In genomic region chr20:53421343-53421742, GRCh38 we compare ENCODE assay signal across 34 cellular contexts.
"Had no signal": no experiment of that assay in that cellular context is flagged by ENCODE, and none has a peak within 500 bp of the region (broad histone marks: within the 10 kb centered on the region; RNA-seq: fewer than 3 reads in every experiment).

No MANE protein-coding gene starts in this region.

- H3K27me3 ChIP-seq: MG63 had no signal

- H3K27ac ChIP-seq: KMS-11 had no signal

- DNase-seq: Karpas-422, Kasumi-1, MG63, MM.1S, MV-4-11, NCI-H1048, NCI-H1092, NCI-H1092 treated with DMSO at 0.1 percent for 48 hours, NCI-H1105, NCI-H1105 treated with DMSO at 0.1 percent for 48 hours, NCI-H1417, NCI-H1417 treated with DMSO at 0.1 percent for 48 hours, NCI-H1436, NCI-H1436 treated with DMSO at 0.1 percent for 48 hours, NCI-H146, NCI-H1694, NCI-H1694 treated with DMSO at 0.1 percent for 48 hours, NCI-H187, NCI-H187 treated with DMSO at 0.1 percent for 48 hours, NCI-H1930, NCI-H2029, NCI-H2029 treated with DMSO at 0.1 percent for 48 hours, NCI-H2081, NCI-H2081 treated with DMSO at 0.1 percent for 48 hours, NCI-H2107, NCI-H2171, NCI-H2171 treated with DMSO at 0.1 percent for 48 hours, NCI-H2227 treated with DMSO at 0.1 percent for 48 hours, NCI-H226, NCI-H345, NCI-H446 treated with DMSO at 0.1 percent for 48 hours, NCI-H510A, NCI-H510A treated with DMSO at 0.1 percent for 48 hours had no signal

- H3K9ac ChIP-seq: KMS-11 had no signal

- H3K4me2 ChIP-seq: KMS-11 had no signal

- H3K36me3 ChIP-seq: MG63 had no signal

- H3K9me3 ChIP-seq: MG63 had no signal

- H3K4me3 ChIP-seq: MG63 had no signal
